Comparison of ENCODE assay signal across 29 cellular contexts in genomic region chr15:49464513-49464912, GRCh38. TPM values are rescaled to one million over a fixed set of nuclear protein-coding genes. Genes with fewer than 3 reads are reported as not detected.
"Had no signal": no experiment of that assay in that cellular context is flagged by ENCODE, and none has a peak within 500 bp of the region (broad histone marks: within the 10 kb centered on the region; RNA-seq: fewer than 3 reads in every experiment).

No MANE protein-coding gene starts in this region.

- H3K9me3 ChIP-seq: ascending aorta, body of pancreas, SJCRH30 had no signal

- DNase-seq: activated B cell treated with CpG ODN at 0.5 μM for 24 hours; activated CD4-positive, alpha-beta memory T cell treated with anti-CD3 and anti-CD28 coated beads for 36 hours; activated CD4-positive, alpha-beta T cell treated with anti-CD3 and anti-CD28 coated beads for 1 hour; activated CD4-positive, alpha-beta T cell treated with anti-CD3 and anti-CD28 coated beads, Interleukin-2, amount 10 ng/mL, durations not matched to agents 7 days and 5 days; activated naive CD4-positive, alpha-beta T cell treated with anti-CD3 and anti-CD28 coated beads, Interleukin-2, amount 50 U/mL, for 16 hours; activated naive CD8-positive, alpha-beta T cell treated with anti-CD3 and anti-CD28 coated beads, Interleukin-2, amount 10 ng/mL, durations not matched to agents 7 days and 5 days; activated T-cell treated with anti-CD3 and anti-CD28 coated beads, Interleukin-2, amount 50 U/mL, for 1 hour; amniotic stem cell; body of pancreas; KG1; NCI-H1092; NCI-H1417; NCI-H1694; NCI-H2029; NCI-H2107; NCI-H2171 treated with DMSO at 0.1 percent for 48 hours; NCI-H345; NCI-H510A; NCI-H526 treated with DMSO at 0.1 percent for 48 hours; NCI-H82; OCI-M1; Right ventricle myocardium superior; SJCRH30; T-helper 17 cell; T-helper 9 cell had no signal

- H3K4me3 ChIP-seq: ascending aorta, body of pancreas, SJCRH30 had no signal

- H3K4me1 ChIP-seq: SJCRH30 had no signal

- H3K36me3 ChIP-seq: ascending aorta had no signal

- H3K27me3 ChIP-seq: ascending aorta, body of pancreas, SJCRH30 had no signal

- H3K27ac ChIP-seq: ascending aorta, body of pancreas, RWPE1, SJCRH30 had no signal

- ATAC-seq: body of pancreas, Panc1, T-helper 17 cell had no signal

RNA-seq across cellular contexts. Expression of gene FGF7, which starts 41.5 kb away (rescaled TPM):
- total RNA-seq: activated CD4-positive, alpha-beta memory T cell treated with anti-CD3 and anti-CD28 coated beads for 36 hours; activated CD4-positive, alpha-beta T cell treated with anti-CD3 and anti-CD28 coated beads, Interleukin-2, amount 10 ng/mL, durations not matched to agents 7 days and 5 days; activated CD8-positive, alpha-beta memory T cell treated with anti-CD3 and anti-CD28 coated beads for 36 hours; activated naive CD8-positive, alpha-beta T cell treated with anti-CD3 and anti-CD28 coated beads, Interleukin-2, amount 10 ng/mL, durations not matched to agents 7 days and 5 days had no signal
